17 cellular contexts compared by ENCODE assay signal in the genomic region with DNA sequence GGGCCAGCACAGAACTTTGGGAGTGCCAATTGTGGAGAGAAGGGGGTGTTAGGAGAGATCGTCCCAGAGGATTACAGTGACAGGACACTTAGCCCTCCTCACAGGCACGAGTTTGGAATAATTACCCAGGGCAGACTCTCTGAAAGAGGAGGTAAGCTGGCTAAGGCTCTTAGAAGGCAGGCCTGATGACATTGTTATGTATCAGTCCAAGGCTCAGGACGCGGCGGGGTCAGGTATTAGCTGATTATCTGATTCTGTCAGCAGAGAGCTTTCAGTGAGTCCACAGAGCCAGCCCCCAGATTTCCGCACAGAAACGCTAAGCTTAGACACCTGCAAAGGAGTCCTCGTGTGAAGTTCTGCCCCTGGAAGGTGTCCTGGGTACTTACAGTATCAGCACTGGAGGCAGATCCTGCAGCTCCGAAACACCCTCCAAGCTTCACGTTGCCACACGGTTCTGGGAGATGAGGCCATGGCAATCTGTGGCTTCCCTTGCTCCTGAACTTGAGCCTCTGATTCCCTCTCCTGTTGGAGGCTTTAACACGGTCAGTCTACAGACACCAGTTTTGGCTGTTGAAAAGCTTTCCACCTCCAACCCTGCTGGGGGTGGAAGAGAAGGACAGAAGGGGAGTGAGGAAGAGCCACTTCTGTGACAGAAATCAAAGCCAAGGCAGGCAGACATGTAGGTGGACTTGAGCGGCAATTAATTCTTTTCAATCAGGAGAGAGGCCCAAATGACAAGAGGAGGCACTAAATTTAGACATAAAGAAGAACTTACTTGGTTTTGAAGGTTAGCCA.
A peak's percentile ranks its signal among the peaks of the same experiment; 100 is the strongest.
DNase-seq lines count a peak whose midpoint lies in the region; ATAC-seq, FAIRE-seq and TF ChIP-seq lines count a peak whose summit lies in the region.
"Had no signal": no experiment of that assay in that cellular context is flagged by ENCODE, and none has a peak within 500 bp of the region (broad histone marks: within the 10 kb centered on the region; RNA-seq: fewer than 3 reads in every experiment).

No MANE protein-coding gene starts in this region.

- H2BK5ac ChIP-seq in mesenchymal stem cell (ENCODE audit: low read depth, low read length, poor library complexity, severe bottlenecking) = no peak overlapping the region

- peak overlapping the region; percentile 42 for H2AK5ac ChIP-seq in mesenchymal stem cell (ENCODE audit: low read length, severe bottlenecking)

- H3K79me1 ChIP-seq in mesenchymal stem cell (replicated peaks; ENCODE audit: low read length, poor library complexity, severe bottlenecking) = no peaks in the 10 kb centered on the region

- H3K9me3 ChIP-seq in WERI-Rb-1 (ENCODE audit: severe bottlenecking) = no peaks in the 10 kb centered on the region
- peaks cover 4% of the 10 kb centered on the region for H3K9me3 ChIP-seq in mesenchymal stem cell (ENCODE audit: control insufficient read depth, low read length)
- H3K9me3 ChIP-seq in kidney (ENCODE audit: control insufficient read depth in 1 of 2, low read length in 2 of 2) = no peaks in the 10 kb centered on the region
- H3K9me3 ChIP-seq: BLaER1 treated with 17β-estradiol and CSF1 and Interleukin-3, amounts not matched to agents 10 nM and 100 nM had no signal

- H3K27me3 ChIP-seq in WERI-Rb-1 (ENCODE audit: insufficient read depth, low read depth, severe bottlenecking) = no peaks in the 10 kb centered on the region
- peaks cover 0 to 74% of the 10 kb centered on the region in 2 experiments for H3K27me3 ChIP-seq in mesenchymal stem cell (ENCODE audit: control insufficient read depth in 1 of 2, insufficient read depth in 1 of 2, low read length in 2 of 2)
- no peaks in the 10 kb centered on the region for H3K27me3 ChIP-seq in brain microvascular endothelial cell (replicated peaks)
- H3K27me3 ChIP-seq: BLaER1 treated with 17β-estradiol and CSF1 and Interleukin-3, amounts not matched to agents 10 nM and 100 nM had no signal

- no peaks in the 10 kb centered on the region for H3K9me3 Mint-ChIP-seq in activated naive CD4-positive, alpha-beta T cell treated with anti-CD3 and anti-CD28 coated beads, Interleukin-2, amount 50 U/mL, for 72 hours
- H3K9me3 Mint-ChIP-seq: GM23338 had no signal

- H2BK15ac ChIP-seq in mesenchymal stem cell (ENCODE audit: low read depth, poor library complexity, severe bottlenecking) = no peak overlapping the region

- TF ChIP-seq CTCF in WERI-Rb-1 (IDR thresholded peaks at IDR 0.05; ENCODE audit: low read depth, low read length) (no peak), kidney (IDR thresholded peaks at IDR 0.05; ENCODE audit: borderline replicate concordance, extremely low read depth, insufficient read depth) (no peak), brain microvascular endothelial cell (IDR thresholded peaks at IDR 0.05; ENCODE audit: low read depth, low read length, missing control alignments) (no peak)

- no peak overlapping the region for H3K23ac ChIP-seq in mesenchymal stem cell (ENCODE audit: low read length in 2 of 2)

- H3K9ac ChIP-seq in mesenchymal stem cell (ENCODE audit: low read length) = no peak overlapping the region
- H3K9ac ChIP-seq in kidney (ENCODE audit: low read length in 2 of 2) = no peak overlapping the region
- H3K9ac ChIP-seq: BLaER1 treated with 17β-estradiol and CSF1 and Interleukin-3, amounts not matched to agents 10 nM and 100 nM had no signal

- peak overlapping the region; percentile 27 for H4K91ac ChIP-seq in mesenchymal stem cell (ENCODE audit: low read length)

- peak; percentile 24 for FAIRE-seq in GM12892 (lab: Jason Lieb, UNC)
- FAIRE-seq in kidney (lab: Jason Lieb, UNC) = no peak
- FAIRE-seq: H54 had no signal

- WGBS in mesenchymal stem cell = 86% methylated on average over 13 of the region's 13 CpGs

- no peak overlapping the region for H3K4ac ChIP-seq in mesenchymal stem cell (ENCODE audit: low read depth in 1 of 2, low read length in 2 of 2)

- intact Hi-C loops in kidney (cut with DNase I) = no loop called here

- H3K14ac ChIP-seq in mesenchymal stem cell (ENCODE audit: low read length in 2 of 2) = no peak overlapping the region

- DNase-seq in GM12892 (ENCODE audit: insufficient read length) (no peak), WERI-Rb-1 (peak; percentile 94), mesenchymal stem cell (no peak), kidney (no peak), brain microvascular endothelial cell (no peak)
- DNase-seq in activated CD4-positive, CD25-positive, alpha-beta regulatory T cell treated with anti-CD3 and anti-CD28 coated beads, Interleukin-2, amount 50 U/mL, for 72 hours = no peak
- DNase-seq in activated naive CD4-positive, alpha-beta T cell treated with anti-CD3 and anti-CD28 coated beads, Interleukin-2, amount 50 U/mL, for 72 hours (ENCODE audit: low spot score in 2 of 2) = no peak
- DNase-seq: Calu3; CD8-positive, alpha-beta T cell; DMS 273 treated with DMSO at 0.1 percent for 48 hours; GDM1; HCEC 1CT had no signal

- H3K27ac Mint-ChIP-seq in activated naive CD4-positive, alpha-beta T cell treated with anti-CD3 and anti-CD28 coated beads, Interleukin-2, amount 50 U/mL, for 72 hours = no peak overlapping the region
- H3K27ac Mint-ChIP-seq: B cell; CD8-positive, alpha-beta T cell; GM23338 had no signal

- H4K8ac ChIP-seq in mesenchymal stem cell (ENCODE audit: low read length) = no peak overlapping the region

- no peak overlapping the region for H2AFZ ChIP-seq in mesenchymal stem cell (ENCODE audit: low read depth, low read length)
- H2AFZ ChIP-seq: GM23338 had no signal

- H2BK12ac ChIP-seq in mesenchymal stem cell (ENCODE audit: low read length in 2 of 2) = no peak overlapping the region

- H3K4me3 ChIP-seq in WERI-Rb-1 (ENCODE audit: low read depth, low read length) (no peak overlapping the region), mesenchymal stem cell (ENCODE audit: insufficient read depth in 1 of 2, low read depth in 1 of 2, low read length in 2 of 2) (no peak overlapping the region), kidney (ENCODE audit: low read length in 2 of 2) (no peak overlapping the region), brain microvascular endothelial cell (ENCODE audit: low read depth, low read length) (no peak overlapping the region)
- H3K4me3 ChIP-seq: BLaER1 treated with 17β-estradiol and CSF1 and Interleukin-3, amounts not matched to agents 10 nM and 100 nM; GM23338 had no signal

- H2BK120ac ChIP-seq in mesenchymal stem cell (ENCODE audit: low read depth, low read length) = no peak overlapping the region

- H3K27ac ChIP-seq in WERI-Rb-1 = no peak overlapping the region
- H3K27ac ChIP-seq in mesenchymal stem cell (ENCODE audit: low read length, poor library complexity, severe bottlenecking) = no peak overlapping the region
- no peak overlapping the region for H3K27ac ChIP-seq in kidney (ENCODE audit: low read depth in 2 of 2, low read length in 2 of 2)
- H3K27ac ChIP-seq in brain microvascular endothelial cell = no peak overlapping the region
- H3K27ac ChIP-seq: BLaER1 treated with 17β-estradiol and CSF1 and Interleukin-3, amounts not matched to agents 10 nM and 100 nM; HL-60 had no signal

- H3K4me1 ChIP-seq in mesenchymal stem cell (ENCODE audit: control insufficient read depth, insufficient read depth, low read depth, low read length) = peaks cover 7% of the 10 kb centered on the region
- no peaks in the 10 kb centered on the region for H3K4me1 ChIP-seq in kidney (ENCODE audit: control insufficient read depth in 1 of 2, insufficient read depth in 1 of 2, low read depth in 1 of 2, low read length in 2 of 2)

- ATAC-seq in activated naive CD4-positive, alpha-beta T cell treated with anti-CD3 and anti-CD28 coated beads, Interleukin-2, amount 50 U/mL, for 72 hours = no peak
- ATAC-seq: CD8-positive, alpha-beta T cell; GM23338 had no signal

- in situ Hi-C loops in brain microvascular endothelial cell (cut with HindIII; ENCODE audit: low pct_ligation_motif_present, low sequenced_read_pairs) = no loop called here

- no peak overlapping the region for H3K4me2 ChIP-seq in mesenchymal stem cell (ENCODE audit: low read length, poor library complexity, severe bottlenecking)
- H3K4me2 ChIP-seq: BLaER1 treated with 17β-estradiol and CSF1 and Interleukin-3, amounts not matched to agents 10 nM and 100 nM; GM23338 had no signal

- no peaks in the 10 kb centered on the region for H3K36me3 Mint-ChIP-seq in activated naive CD4-positive, alpha-beta T cell treated with anti-CD3 and anti-CD28 coated beads, Interleukin-2, amount 50 U/mL, for 72 hours
- H3K36me3 Mint-ChIP-seq: CD8-positive, alpha-beta T cell had no signal

- H3K36me3 ChIP-seq in WERI-Rb-1 (no peaks in the 10 kb centered on the region), mesenchymal stem cell (ENCODE audit: control insufficient read depth in 1 of 2, insufficient read depth in 2 of 2, low read depth in 1 of 2, low read length in 2 of 2) (no peaks in the 10 kb centered on the region), kidney (ENCODE audit: control insufficient read depth in 1 of 2, insufficient read depth in 2 of 2, low read length in 2 of 2) (no peaks in the 10 kb centered on the region), brain microvascular endothelial cell (replicated peaks) (no peaks in the 10 kb centered on the region)
- H3K36me3 ChIP-seq: BLaER1 treated with 17β-estradiol and CSF1 and Interleukin-3, amounts not matched to agents 10 nM and 100 nM had no signal

- no peak for TF ChIP-seq POLR2A in GM12892 (IDR thresholded peaks at IDR 0.05; ENCODE audit: low read depth, low read length)

- H3K18ac ChIP-seq in mesenchymal stem cell (ENCODE audit: low read depth in 1 of 2, low read length in 2 of 2) = no peak overlapping the region
